In genomic region chr19:49977111-49977510, GRCh38 we compare ENCODE assay signal across 18 cellular contexts. TPM values are rescaled to one million over a fixed set of nuclear protein-coding genes. Genes with fewer than 3 reads are reported as not detected.
DNase-seq lines count a peak whose midpoint lies in the region; ATAC-seq and FAIRE-seq lines count a peak whose summit lies in the region.
"Had no signal": no experiment of that assay in that cellular context is flagged by ENCODE, and none has a peak within 500 bp of the region (broad histone marks: within the 10 kb centered on the region; RNA-seq: fewer than 3 reads in every experiment).

No MANE protein-coding gene starts in this region.

- H3K4me1 Mint-ChIP-seq in activated naive CD4-positive, alpha-beta T cell treated with anti-CD3 and anti-CD28 coated beads for 36 hours (ENCODE audit: low read depth): no peaks in the 10 kb centered on the region
- peaks cover 4% of the 10 kb centered on the region for H3K4me1 Mint-ChIP-seq in T-helper 17 cell

- H3K4me3 Mint-ChIP-seq in activated naive CD4-positive, alpha-beta T cell treated with anti-CD3 and anti-CD28 coated beads for 36 hours: no peak overlapping the region
- no peak overlapping the region for H3K4me3 Mint-ChIP-seq in T-helper 17 cell
- H3K4me3 Mint-ChIP-seq: CD4-positive, alpha-beta T cell had no signal

- H3K27ac Mint-ChIP-seq in activated naive CD4-positive, alpha-beta T cell treated with anti-CD3 and anti-CD28 coated beads, Interleukin-2, amount 50 U/mL, for 72 hours: peak overlapping the region; percentile 28 to 59
- no peak overlapping the region for H3K27ac Mint-ChIP-seq in activated naive CD4-positive, alpha-beta T cell treated with anti-CD3 and anti-CD28 coated beads for 36 hours
- peak overlapping the region; percentile 72 for H3K27ac Mint-ChIP-seq in T-helper 17 cell
- H3K27ac Mint-ChIP-seq: CD4-positive, alpha-beta T cell had no signal

- no peak for DNase-seq in activated naive CD4-positive, alpha-beta T cell treated with anti-CD3 and anti-CD28 coated beads, Interleukin-2, amount 50 U/mL, for 72 hours (ENCODE audit: low spot score in 2 of 2)
- no peak for DNase-seq in activated naive CD4-positive, alpha-beta T cell treated with anti-CD3 and anti-CD28 coated beads for 36 hours
- DNase-seq in T-helper 17 cell: no peak
- DNase-seq in left kidney (ENCODE audit: low read depth, low spot score): peak; percentile 15
- DNase-seq in occipital lobe (lab: John Stamatoyannopoulos, UW): no peak
- no peak for DNase-seq in urothelium cell line (ENCODE audit: low spot score)
- DNase-seq: AML-193; CD4-positive, alpha-beta T cell; DMS153; DMS79; GDM1 had no signal

- H3K9me3 ChIP-seq in T-helper 17 cell (ENCODE audit: control insufficient read depth, low read length, poor library complexity, severe bottlenecking): no peaks in the 10 kb centered on the region
- H3K9me3 ChIP-seq: A549, HAP-1 had no signal

- CTCF ChIA-PET in activated naive CD4-positive, alpha-beta T cell treated with anti-CD3 and anti-CD28 coated beads for 36 hours (lab: Charles Lee): interaction anchor here (1.1 kb wide), 1 partner anchor 39 kb away, joined by 4 read pairs; no protein-coding TSS in a partner anchor

- H3K27me3 Mint-ChIP-seq in activated naive CD4-positive, alpha-beta T cell treated with anti-CD3 and anti-CD28 coated beads for 36 hours (ENCODE audit: low read depth): no peaks in the 10 kb centered on the region
- no peaks in the 10 kb centered on the region for H3K27me3 Mint-ChIP-seq in T-helper 17 cell
- H3K27me3 Mint-ChIP-seq: CD4-positive, alpha-beta T cell had no signal

- FAIRE-seq in urothelium cell line (lab: Jason Lieb, UNC): no peak
- FAIRE-seq: A549, GM12892, H1 had no signal

- no peaks in the 10 kb centered on the region for H3K9me3 Mint-ChIP-seq in activated naive CD4-positive, alpha-beta T cell treated with anti-CD3 and anti-CD28 coated beads, Interleukin-2, amount 50 U/mL, for 72 hours
- no peaks in the 10 kb centered on the region for H3K9me3 Mint-ChIP-seq in activated naive CD4-positive, alpha-beta T cell treated with anti-CD3 and anti-CD28 coated beads for 36 hours
- H3K9me3 Mint-ChIP-seq: CD4-positive, alpha-beta T cell had no signal

- no peaks in the 10 kb centered on the region for H3K36me3 Mint-ChIP-seq in activated naive CD4-positive, alpha-beta T cell treated with anti-CD3 and anti-CD28 coated beads, Interleukin-2, amount 50 U/mL, for 72 hours
- no peaks in the 10 kb centered on the region for H3K36me3 Mint-ChIP-seq in activated naive CD4-positive, alpha-beta T cell treated with anti-CD3 and anti-CD28 coated beads for 36 hours (ENCODE audit: low read depth)
- no peaks in the 10 kb centered on the region for H3K36me3 Mint-ChIP-seq in T-helper 17 cell (ENCODE audit: low read depth)

- no peak for ATAC-seq in activated naive CD4-positive, alpha-beta T cell treated with anti-CD3 and anti-CD28 coated beads, Interleukin-2, amount 50 U/mL, for 72 hours
- ATAC-seq in T-helper 17 cell: no peak
- no peak for ATAC-seq in HG03565 (IDR thresholded peaks at IDR 0.05; ENCODE audit: unreplicated experiment)
- ATAC-seq: A549 had no signal

- intact Hi-C loops in activated naive CD4-positive, alpha-beta T cell treated with anti-CD3 and anti-CD28 coated beads for 36 hours (cut with micrococcal nuclease): no loop called here

RNA-seq across cellular contexts. Expression of gene SIGLEC11, which starts 16.1 kb away (rescaled TPM):
- not detected for total RNA-seq in activated naive CD4-positive, alpha-beta T cell treated with anti-CD3 and anti-CD28 coated beads, Interleukin-2, amount 50 U/mL, for 72 hours
- not detected for total RNA-seq in activated naive CD4-positive, alpha-beta T cell treated with anti-CD3 and anti-CD28 coated beads for 36 hours
- total RNA-seq in T-helper 17 cell: not detected
- total RNA-seq in occipital lobe: 0.31 TPM
- total RNA-seq: Daoy, H1, HT-29 had no signal

RNA-seq across cellular contexts. Expression of gene NUP62, which starts 47.8 kb away (rescaled TPM):
- 100 to 1,000 TPM in 1 of 2 donors, 10 to 100 TPM in 1; 82.5 to 109 TPM for total RNA-seq in activated naive CD4-positive, alpha-beta T cell treated with anti-CD3 and anti-CD28 coated beads, Interleukin-2, amount 50 U/mL, for 72 hours
- 10 to 100 TPM; 89.2 to 92.5 TPM for total RNA-seq in activated naive CD4-positive, alpha-beta T cell treated with anti-CD3 and anti-CD28 coated beads for 36 hours
- 10 to 100 TPM; 46.8 to 62.4 TPM for total RNA-seq in T-helper 17 cell
- 23.9 TPM for total RNA-seq in occipital lobe

RNA-seq across cellular contexts. Expression of gene VRK3, which starts 48.1 kb away (rescaled TPM):
- 10 to 100 TPM; 54.0 to 60.0 TPM for total RNA-seq in activated naive CD4-positive, alpha-beta T cell treated with anti-CD3 and anti-CD28 coated beads, Interleukin-2, amount 50 U/mL, for 72 hours
- 10 to 100 TPM; 45.7 to 54.3 TPM for total RNA-seq in activated naive CD4-positive, alpha-beta T cell treated with anti-CD3 and anti-CD28 coated beads for 36 hours
- total RNA-seq in T-helper 17 cell (10 to 100 TPM; 67.2 to 79.3 TPM), occipital lobe (18.4 TPM)

RNA-seq across cellular contexts. Expression of gene ATF5, which starts 48.1 kb away (rescaled TPM):
- 10 to 100 TPM in 1 of 2 donors, 1 to 10 TPM in 1; 7.7 to 13.2 TPM for total RNA-seq in activated naive CD4-positive, alpha-beta T cell treated with anti-CD3 and anti-CD28 coated beads, Interleukin-2, amount 50 U/mL, for 72 hours
- 1 to 10 TPM; 8.0 to 8.8 TPM for total RNA-seq in activated naive CD4-positive, alpha-beta T cell treated with anti-CD3 and anti-CD28 coated beads for 36 hours
- total RNA-seq in T-helper 17 cell (10 to 100 TPM; 31.8 to 36.0 TPM), occipital lobe (8.6 TPM)

RNA-seq across cellular contexts. Expression of gene ZNF473, which starts 48.7 kb away (rescaled TPM):
- total RNA-seq in activated naive CD4-positive, alpha-beta T cell treated with anti-CD3 and anti-CD28 coated beads, Interleukin-2, amount 50 U/mL, for 72 hours: 10 to 100 TPM; 15.2 to 15.8 TPM
- total RNA-seq in activated naive CD4-positive, alpha-beta T cell treated with anti-CD3 and anti-CD28 coated beads for 36 hours: 10 to 100 TPM; 13.1 to 13.6 TPM
- total RNA-seq in T-helper 17 cell: 1 to 10 TPM; 7.0 to 8.9 TPM
- 11.5 TPM for total RNA-seq in occipital lobe
